ENCODE assay signal across 10 cellular contexts in genomic region chr5:59276277-59276647, GRCh38.
DNase-seq lines count a peak whose midpoint lies in the region; ATAC-seq and TF ChIP-seq lines count a peak whose summit lies in the region.
"Had no signal": no experiment of that assay in that cellular context is flagged by ENCODE, and none has a peak within 500 bp of the region (broad histone marks: within the 10 kb centered on the region; RNA-seq: fewer than 3 reads in every experiment).

No MANE protein-coding gene starts in this region.

- peak overlapping the region; percentile 44 for H3K4me3 ChIP-seq in astrocyte of the spinal cord (ENCODE audit: low read depth, low read length)
- peak overlapping the region; percentile 60 for H3K4me3 ChIP-seq in iPS-18a (ENCODE audit: low read length)
- peak overlapping the region; percentile 60 for H3K4me3 ChIP-seq in psoas muscle

- no peaks in the 10 kb centered on the region for H3K9me3 ChIP-seq in iPS-18a (ENCODE audit: control insufficient read depth, low read depth, low read length)
- H3K9me3 ChIP-seq in psoas muscle, result no peaks in the 10 kb centered on the region

- TF ChIP-seq CTCF in astrocyte of the spinal cord (IDR thresholded peaks at IDR 0.05; ENCODE audit: low read depth, low read length) (no peak), psoas muscle (IDR thresholded peaks at IDR 0.05) (no peak)

- no peak overlapping the region for H3K9ac ChIP-seq in iPS-18a (ENCODE audit: low read length)

- H3K4me1 ChIP-seq in iPS-18a (ENCODE audit: control insufficient read depth, low read depth, low read length) (peaks cover 13% of the 10 kb centered on the region), psoas muscle (peaks cover 79% of the 10 kb centered on the region)

- H3K36me3 ChIP-seq in iPS-18a (ENCODE audit: control insufficient read depth, low read depth, low read length) (no peaks in the 10 kb centered on the region), psoas muscle (ENCODE audit: insufficient read depth in 1 of 2, low read depth in 1 of 2) (no peaks in the 10 kb centered on the region)

- in situ Hi-C loops in G401 (cut with HindIII; ENCODE audit: low sequenced_read_pairs) (no loop called here), astrocyte of the spinal cord (cut with HindIII; ENCODE audit: low sequenced_read_pairs) (no loop called here)

- H3K27me3 ChIP-seq in iPS-18a (ENCODE audit: control insufficient read depth, insufficient read depth, low read length), result no peaks in the 10 kb centered on the region
- no peaks in the 10 kb centered on the region for H3K27me3 ChIP-seq in psoas muscle (ENCODE audit: insufficient read depth in 3 of 3, low read length in 2 of 3)

- 11 to 29% (median 15%) methylated on average over 2 of the region's 2 CpGs for WGBS in psoas muscle, 3 donors

- DNase-seq in G401 (ENCODE audit: low spot score) (peak; percentile 15), astrocyte of the spinal cord (ENCODE audit: low read depth, low spot score) (no peak), psoas muscle (no peak), HCEC 1CT (no peak), inferior parietal cortex (ENCODE audit: extremely low spot score) (no peak)
- DNase-seq: activated CD4-positive, alpha-beta T cell treated with anti-CD3 and anti-CD28 coated beads for 4 hours; CD4-positive, CD25-positive, alpha-beta regulatory T cell had no signal

- intact Hi-C loops in psoas muscle (cut with DNase I), result loop anchor here in 1 of 2 donors (5.0 kb wide), 1 partner anchor 41 kb away; no protein-coding TSS in a partner anchor

- ATAC-seq in psoas muscle (peak in 2 of 4 donors; percentile 20 to 27), HG03159 (IDR thresholded peaks at IDR 0.05; ENCODE audit: unreplicated experiment) (no peak), GM19035 (IDR thresholded peaks at IDR 0.05; ENCODE audit: unreplicated experiment) (no peak)

- H3K27ac ChIP-seq in iPS-18a (ENCODE audit: low read length) (no peak overlapping the region), psoas muscle (peak overlapping the region; percentile 77)
